8 cellular contexts compared by ENCODE assay signal in genomic region chr3:112086018-112086854, GRCh38. TPM values are rescaled to one million over a fixed set of nuclear protein-coding genes. Genes with fewer than 3 reads are reported as not detected.
DNase-seq lines count a peak whose midpoint lies in the region; ATAC-seq and TF ChIP-seq lines count a peak whose summit lies in the region.

TSS of gene C3orf52 (plus strand) at chr3:112086389. CDS start at chr3:112086408, 19 bp downstream.

- TF ChIP-seq CTCF in OCI-LY7 (conservative IDR thresholded peaks at IDR 0.05; ENCODE audit: low read length) = no peak; the same call in 1 of the 2 replicates
- TF ChIP-seq CTCF in esophagus squamous epithelium (IDR thresholded peaks at IDR 0.05) = peak in 2 of 6 experiments; percentile 13 to 25

- H3K4me1 Mint-ChIP-seq in stimulated activated memory B cell treated with anti-CD40 and anti-IgM and Interleukin-4, amounts not matched to agents 10 μg/mL and 1 μg/mL and 100 μg/mL, for 72 hours = peaks cover 20% of the 10 kb centered on the region

- peak within 1 kb of the TSS; percentile 61 for H2AFZ ChIP-seq in OCI-LY7 (ENCODE audit: low read length)

- H3K27ac Mint-ChIP-seq in stimulated activated memory B cell treated with anti-CD40 and anti-IgM and Interleukin-4, amounts not matched to agents 10 μg/mL and 1 μg/mL and 100 μg/mL, for 72 hours = peak within 1 kb of the TSS; percentile 82

- H3K79me2 ChIP-seq in OCI-LY7 (ENCODE audit: insufficient read depth, low read depth, low read length) = peaks cover 7% of the 10 kb centered on the region; the same call in 1 of the 2 replicates

- no peaks in the 10 kb centered on the region for H3K9me3 Mint-ChIP-seq in stimulated activated memory B cell treated with anti-CD40 and anti-IgM and Interleukin-4, amounts not matched to agents 10 μg/mL and 1 μg/mL and 100 μg/mL, for 72 hours

- DNase-seq in OCI-LY7 (ENCODE audit: low spot score) = peak; percentile 63
- DNase-seq in activated T-helper 1 cell treated with Interleukin-2 at 50 U/mL for 16 hours (ENCODE audit: low read depth) = peak; percentile 35
- DNase-seq in esophagus squamous epithelium (lab: John Stamatoyannopoulos, UW) = no peak
- peak; percentile 84 for DNase-seq in myocyte (ENCODE audit: low read depth)

- no peaks in the 10 kb centered on the region for H3K9me2 ChIP-seq in OCI-LY7 (ENCODE audit: insufficient read depth, low read length)

- H3K9ac ChIP-seq in BLaER1 = no peak within 1 kb of the TSS

- 1 to 5% methylated on average over 15 to 28 of the region's 72 CpGs for WGBS in esophagus squamous epithelium, 2 donors

- H3K27me3 Mint-ChIP-seq in stimulated activated memory B cell treated with anti-CD40 and anti-IgM and Interleukin-4, amounts not matched to agents 10 μg/mL and 1 μg/mL and 100 μg/mL, for 72 hours = peaks cover 45% of the 10 kb centered on the region

- H3K27ac ChIP-seq in BLaER1 (no peak within 1 kb of the TSS), OCI-LY7 (ENCODE audit: low read depth, low read length, poor library complexity, severe bottlenecking) (no peak within 1 kb of the TSS), esophagus squamous epithelium (peak within 1 kb of the TSS; percentile 70 to 85 (median 83))

- H3K36me3 ChIP-seq in BLaER1 = no peaks in the 10 kb centered on the region
- H3K36me3 ChIP-seq in OCI-LY7 (ENCODE audit: insufficient read depth, low read length) = no peaks in the 10 kb centered on the region
- no peaks in the 10 kb centered on the region for H3K36me3 ChIP-seq in esophagus squamous epithelium

- H3K4me2 ChIP-seq in BLaER1 = peak within 1 kb of the TSS; percentile 71
- H3K4me2 ChIP-seq in OCI-LY7 (ENCODE audit: low read length) = peak within 1 kb of the TSS; percentile 93

- POLR2A ChIA-PET in OCI-LY7 (lab: Charles Lee) = interaction anchor here (2.2 kb wide), 1 partner anchor 8 kb away, joined by 7 read pairs; no protein-coding TSS in a partner anchor

- peaks cover 15% of the 10 kb centered on the region for H3K4me1 ChIP-seq in BLaER1
- peaks cover 46% of the 10 kb centered on the region for H3K4me1 ChIP-seq in OCI-LY7 (ENCODE audit: insufficient read depth, low read length, poor library complexity, severe bottlenecking)
- peaks cover 5 to 56% (median 13%) of the 10 kb centered on the region in 3 donors for H3K4me1 ChIP-seq in esophagus squamous epithelium

- H3K9me3 ChIP-seq in BLaER1 (peaks cover 7% of the 10 kb centered on the region; the same call in 1 of the 2 replicates), OCI-LY7 (ENCODE audit: low read length) (no peaks in the 10 kb centered on the region), esophagus squamous epithelium (no peaks in the 10 kb centered on the region)

- peak within 1 kb of the TSS; percentile 60 for H3K4me3 ChIP-seq in BLaER1
- H3K4me3 ChIP-seq in OCI-LY7 (ENCODE audit: low read depth, low read length, poor library complexity, severe bottlenecking) = peak within 1 kb of the TSS; percentile 74
- peak within 1 kb of the TSS; percentile 50 to 73 (median 56) for H3K4me3 ChIP-seq in esophagus squamous epithelium

- CTCF ChIA-PET in OCI-LY7 (lab: Charles Lee; ENCODE audit: unreplicated experiment) = no interaction called here

- intact Hi-C loops in OCI-LY7 (cut with micrococcal nuclease; ENCODE audit: unreplicated experiment) (no loop called here), esophagus squamous epithelium (cut with DNase I) (no loop called here)

- peak within 1 kb of the TSS; percentile 85 for H3K4me3 Mint-ChIP-seq in stimulated activated memory B cell treated with anti-CD40 and anti-IgM and Interleukin-4, amounts not matched to agents 10 μg/mL and 1 μg/mL and 100 μg/mL, for 72 hours

- BruUV-seq in OCI-LY7 (replicated peaks; lab: Mats Ljungman, UMichigan) = TSS peak; percentile 52

- H4K20me1 ChIP-seq in BLaER1 (no peaks in the 10 kb centered on the region), OCI-LY7 (ENCODE audit: insufficient read depth, low read length) (no peaks in the 10 kb centered on the region)

- H3K27me3 ChIP-seq in BLaER1 = peaks cover 36% of the 10 kb centered on the region
- no peaks in the 10 kb centered on the region for H3K27me3 ChIP-seq in esophagus squamous epithelium

- H3K36me3 Mint-ChIP-seq in stimulated activated memory B cell treated with anti-CD40 and anti-IgM and Interleukin-4, amounts not matched to agents 10 μg/mL and 1 μg/mL and 100 μg/mL, for 72 hours = no peaks in the 10 kb centered on the region

- peak in 1 of 4 donors; percentile 57 for TF ChIP-seq POLR2A in esophagus squamous epithelium (IDR thresholded peaks at IDR 0.05)

- ATAC-seq in GM19351 (IDR thresholded peaks at IDR 0.05; ENCODE audit: unreplicated experiment) = peak; percentile 92
- ATAC-seq in HG03457 (IDR thresholded peaks at IDR 0.05; ENCODE audit: unreplicated experiment) = peak; percentile 86
- ATAC-seq in stimulated activated memory B cell treated with anti-CD40 and anti-IgM and Interleukin-4, amounts not matched to agents 10 μg/mL and 1 μg/mL and 100 μg/mL, for 72 hours = peak; percentile 92

RNA-seq across cellular contexts. Expression of gene C3orf52, which starts in this region (rescaled TPM):
- 19.0 and 20.1 TPM in 2 replicates for total RNA-seq in OCI-LY7 (2014; rRNA removed; shearing (Covaris generic))
- total RNA-seq in OCI-LY7 (2022) (11.2 and 17.9 TPM in 2 replicates), esophagus squamous epithelium (10 to 100 TPM in 1 of 4 donors, 1 to 10 TPM in 3; 5.7 to 12.7 (median 9.5) TPM), myocyte (11.8 and 18.6 TPM in 2 replicates)
- polyA plus RNA-seq in myocyte (2012) = 2.5 TPM

Comparison
In these comparisons a context has a peak if more than half of its experiments do, and no peak if none do; other contexts are left out.
1. H3K27ac ChIP-seq: peak in esophagus squamous epithelium (4 of 4); none in BLaER1 (single experiment) and OCI-LY7 (single experiment).
2. Peak in every context shown above with its lines, with median percentiles within 50 percentile points of each other: H3K4me3 ChIP-seq and ATAC-seq.